ENCODE assay signal across 9 cellular contexts in the genomic region with DNA sequence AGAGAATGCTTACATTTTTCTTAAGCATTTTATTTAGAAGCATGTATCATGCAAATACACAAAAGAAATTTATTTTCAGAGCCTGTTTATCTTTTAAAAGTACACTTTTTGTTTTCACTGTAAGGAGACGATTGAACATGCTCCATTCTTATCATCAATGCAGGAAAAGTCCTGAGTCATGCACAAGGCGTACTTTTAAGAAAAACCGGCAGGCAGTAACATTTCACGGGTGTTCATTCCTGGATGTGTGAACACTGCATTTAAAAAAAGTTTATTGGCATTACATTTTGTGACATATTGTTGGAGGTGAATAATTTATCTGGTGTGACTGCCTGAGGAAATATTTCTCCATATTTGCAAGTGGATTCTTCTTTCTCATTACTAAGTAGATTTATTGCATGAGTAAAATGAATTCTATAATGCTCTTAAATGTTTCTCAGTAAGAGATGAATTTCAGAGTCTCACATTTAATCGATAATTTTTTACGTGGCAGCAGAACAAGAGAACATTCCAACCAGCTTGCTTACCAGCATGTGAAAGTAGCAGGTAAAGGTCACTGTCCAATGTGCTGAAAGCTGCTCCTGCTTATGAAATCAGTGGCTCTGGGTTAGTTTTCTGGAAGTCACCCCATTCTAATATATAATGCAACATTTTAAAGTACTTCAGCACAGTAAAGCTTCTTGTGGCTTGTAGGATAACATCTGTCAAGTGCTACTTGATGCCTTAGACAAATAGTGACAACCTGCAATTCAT.
A peak's percentile ranks its signal among the peaks of the same experiment; 100 is the strongest.
DNase-seq lines count a peak whose midpoint lies in the region; ATAC-seq lines count a peak whose summit lies in the region.
"Had no signal": no experiment of that assay in that cellular context is flagged by ENCODE, and none has a peak within 500 bp of the region (broad histone marks: within the 10 kb centered on the region; RNA-seq: fewer than 3 reads in every experiment).

No MANE protein-coding gene starts in this region.

- peak; percentile 58 for DNase-seq in activated CD4-positive, alpha-beta T cell treated with anti-CD3 and anti-CD28 coated beads, Interleukin-2, amount 10 ng/mL, durations not matched to agents 24 days and 14 days
- no peak for DNase-seq in activated CD4-positive, alpha-beta T cell treated with anti-CD3 and anti-CD28 coated beads, Interleukin-2, amount 50 U/mL, for 48 hours
- DNase-seq in NCI-H69 (lab: John Stamatoyannopoulos, UW): peak; percentile 20
- peak; percentile 7 to 45 for DNase-seq in dermis microvascular lymphatic vessel endothelial cell (ENCODE audit: low read depth in 2 of 2)
- peak; percentile 13 for DNase-seq in putamen (ENCODE audit: low spot score)
- DNase-seq in COLO668 (lab: John Stamatoyannopoulos, UW; ENCODE audit: unreplicated experiment): no peak

- H3K36me3 Mint-ChIP-seq in activated CD4-positive, alpha-beta T cell treated with anti-CD3 and anti-CD28 coated beads, Interleukin-2, amount 10 ng/mL, durations not matched to agents 24 days and 14 days (ENCODE audit: low read depth): no peaks in the 10 kb centered on the region
- H3K36me3 Mint-ChIP-seq in stimulated activated memory B cell treated with anti-CD40 and anti-IgM and Interleukin-4, amounts not matched to agents 10 μg/mL and 1 μg/mL and 100 μg/mL, for 72 hours: no peaks in the 10 kb centered on the region
- H3K36me3 Mint-ChIP-seq: naive thymus-derived CD4-positive, alpha-beta T cell had no signal

- H3K27me3 Mint-ChIP-seq in activated CD4-positive, alpha-beta T cell treated with anti-CD3 and anti-CD28 coated beads, Interleukin-2, amount 10 ng/mL, durations not matched to agents 24 days and 14 days: peaks cover 13% of the 10 kb centered on the region
- H3K27me3 Mint-ChIP-seq in stimulated activated memory B cell treated with anti-CD40 and anti-IgM and Interleukin-4, amounts not matched to agents 10 μg/mL and 1 μg/mL and 100 μg/mL, for 72 hours: peaks cover 51% of the 10 kb centered on the region

- H3K4me3 Mint-ChIP-seq in activated CD4-positive, alpha-beta T cell treated with anti-CD3 and anti-CD28 coated beads, Interleukin-2, amount 10 ng/mL, durations not matched to agents 24 days and 14 days: no peak overlapping the region
- H3K4me3 Mint-ChIP-seq in stimulated activated memory B cell treated with anti-CD40 and anti-IgM and Interleukin-4, amounts not matched to agents 10 μg/mL and 1 μg/mL and 100 μg/mL, for 72 hours: no peak overlapping the region
- H3K4me3 Mint-ChIP-seq: naive thymus-derived CD4-positive, alpha-beta T cell had no signal

- H3K4me1 Mint-ChIP-seq in activated CD4-positive, alpha-beta T cell treated with anti-CD3 and anti-CD28 coated beads, Interleukin-2, amount 10 ng/mL, durations not matched to agents 24 days and 14 days: no peaks in the 10 kb centered on the region
- no peaks in the 10 kb centered on the region for H3K4me1 Mint-ChIP-seq in stimulated activated memory B cell treated with anti-CD40 and anti-IgM and Interleukin-4, amounts not matched to agents 10 μg/mL and 1 μg/mL and 100 μg/mL, for 72 hours
- H3K4me1 Mint-ChIP-seq: naive thymus-derived CD4-positive, alpha-beta T cell had no signal

- no peak for ATAC-seq in GM18519 (IDR thresholded peaks at IDR 0.05; ENCODE audit: low FRiP score, unreplicated experiment)
- no peak for ATAC-seq in stimulated activated memory B cell treated with anti-CD40 and anti-IgM and Interleukin-4, amounts not matched to agents 10 μg/mL and 1 μg/mL and 100 μg/mL, for 72 hours
- ATAC-seq: naive thymus-derived CD4-positive, alpha-beta T cell had no signal

- H3K9me3 Mint-ChIP-seq in activated CD4-positive, alpha-beta T cell treated with anti-CD3 and anti-CD28 coated beads, Interleukin-2, amount 10 ng/mL, durations not matched to agents 24 days and 14 days: no peaks in the 10 kb centered on the region
- no peaks in the 10 kb centered on the region for H3K9me3 Mint-ChIP-seq in stimulated activated memory B cell treated with anti-CD40 and anti-IgM and Interleukin-4, amounts not matched to agents 10 μg/mL and 1 μg/mL and 100 μg/mL, for 72 hours

- intact Hi-C loops in activated CD4-positive, alpha-beta T cell treated with anti-CD3 and anti-CD28 coated beads, Interleukin-2, amount 10 ng/mL, durations not matched to agents 24 days and 14 days (cut with micrococcal nuclease): no loop called here

- no peak overlapping the region for H3K27ac Mint-ChIP-seq in activated CD4-positive, alpha-beta T cell treated with anti-CD3 and anti-CD28 coated beads, Interleukin-2, amount 10 ng/mL, durations not matched to agents 24 days and 14 days
- H3K27ac Mint-ChIP-seq in stimulated activated memory B cell treated with anti-CD40 and anti-IgM and Interleukin-4, amounts not matched to agents 10 μg/mL and 1 μg/mL and 100 μg/mL, for 72 hours: no peak overlapping the region
- H3K27ac Mint-ChIP-seq: naive thymus-derived CD4-positive, alpha-beta T cell had no signal

Comparison
In these comparisons a context has a peak if more than half of its experiments do, and no peak if none do; other contexts are left out.
1. DNase-seq: peak in activated CD4-positive, alpha-beta T cell treated with anti-CD3 and anti-CD28 coated beads, Interleukin-2, amount 10 ng/mL, durations not matched to agents 24 days and 14 days (single experiment), NCI-H69 (single experiment), dermis microvascular lymphatic vessel endothelial cell (2 of 2) and putamen (single experiment); none in activated CD4-positive, alpha-beta T cell treated with anti-CD3 and anti-CD28 coated beads, Interleukin-2, amount 50 U/mL, for 48 hours (0 of 2) and COLO668 (single experiment).